ENCODE assay signal across 22 cellular contexts in the genomic region with DNA sequence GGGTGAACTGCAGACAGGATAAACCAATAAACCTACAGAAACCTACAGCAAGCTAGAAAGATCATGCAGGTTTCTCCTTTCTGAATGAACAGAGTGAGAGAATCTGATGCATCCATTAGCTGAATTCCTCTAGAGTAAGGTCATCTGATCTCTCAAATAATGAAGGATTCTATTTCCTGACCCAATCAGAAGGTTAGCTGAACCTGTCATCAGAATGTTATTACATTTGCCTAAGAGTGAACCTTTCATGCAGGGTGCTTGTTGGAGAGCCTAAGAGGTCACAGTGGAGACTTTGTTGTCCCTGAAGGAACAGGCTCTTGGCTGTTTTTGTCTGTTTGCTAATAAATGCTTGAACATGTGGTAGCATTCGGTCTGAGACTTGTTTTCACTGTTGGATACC. TPM values are rescaled to one million over a fixed set of nuclear protein-coding genes. Genes with fewer than 3 reads are reported as not detected.
"Had no signal": no experiment of that assay in that cellular context is flagged by ENCODE, and none has a peak within 500 bp of the region (broad histone marks: within the 10 kb centered on the region; RNA-seq: fewer than 3 reads in every experiment).

No MANE protein-coding gene starts in this region.

- DNase-seq: activated CD4-positive, alpha-beta memory T cell treated with anti-CD3 and anti-CD28 coated beads, Interleukin-2, amount 10 ng/mL, durations not matched to agents 7 days and 5 days; activated CD4-positive, alpha-beta T cell treated with anti-CD3 and anti-CD28 coated beads for 1 hour; activated naive CD4-positive, alpha-beta T cell treated with anti-CD3 and anti-CD28 coated beads, Interleukin-2, amount 10 ng/mL, durations not matched to agents 7 days and 5 days; activated T-cell treated with anti-CD3 and anti-CD28 coated beads, Interleukin-2, amount 50 U/mL, for 24 hours; caudate nucleus; cortex of kidney; effector CD4-positive, alpha-beta T cell; glutamatergic neuron; left colon; lower lobe of right lung; midbrain; pancreas; stimulated activated CD4-positive, alpha-beta T cell treated with anti-CD3 and anti-CD28 coated beads, Interleukin-12 subunit alpha, Interleukin-12 subunit beta, amount 100 ng/mL, for 4 hours; stimulated activated CD4-positive, alpha-beta T cell treated with anti-CD3 and anti-CD28 coated beads, Interleukin-2, amount 100 ng/mL, for 24 hours; T-helper 9 cell; upper lobe of right lung had no signal

- H3K36me3 ChIP-seq: lower lobe of right lung, pancreas, thoracic aorta, upper lobe of right lung had no signal

- H3K4me1 ChIP-seq: foreskin keratinocyte, upper lobe of right lung had no signal

- FAIRE-seq: pancreas had no signal

- H3K4me3 ChIP-seq: lower lobe of right lung, pancreas, thoracic aorta, upper lobe of right lung had no signal

- H3K4me3 Mint-ChIP-seq: activated CD4-positive, alpha-beta memory T cell treated with anti-CD3 and anti-CD28 coated beads, Interleukin-2, amount 10 ng/mL, durations not matched to agents 7 days and 5 days; activated naive CD4-positive, alpha-beta T cell treated with anti-CD3 and anti-CD28 coated beads, Interleukin-2, amount 10 ng/mL, durations not matched to agents 7 days and 5 days; activated T-cell treated with anti-CD3 and anti-CD28 coated beads, Interleukin-2, amount 50 U/mL, for 24 hours; neural crest cell; stimulated activated effector memory CD8-positive, alpha-beta T cell treated with anti-CD3 and anti-CD28 coated beads, Interleukin-12 subunit alpha, Interleukin-12 subunit beta, amount 100 ng/mL, for 72 hours had no signal

- ATAC-seq: foreskin keratinocyte, left colon, lower lobe of right lung, upper lobe of right lung had no signal

- H3K9me3 Mint-ChIP-seq: activated CD4-positive, alpha-beta memory T cell treated with anti-CD3 and anti-CD28 coated beads, Interleukin-2, amount 10 ng/mL, durations not matched to agents 7 days and 5 days; activated naive CD4-positive, alpha-beta T cell treated with anti-CD3 and anti-CD28 coated beads, Interleukin-2, amount 10 ng/mL, durations not matched to agents 7 days and 5 days; activated T-cell treated with anti-CD3 and anti-CD28 coated beads, Interleukin-2, amount 50 U/mL, for 24 hours; stimulated activated effector memory CD8-positive, alpha-beta T cell treated with anti-CD3 and anti-CD28 coated beads, Interleukin-12 subunit alpha, Interleukin-12 subunit beta, amount 100 ng/mL, for 72 hours had no signal

- H3K27me3 ChIP-seq: foreskin keratinocyte, pancreas, upper lobe of right lung had no signal

- H3K27ac ChIP-seq: foreskin keratinocyte, lower lobe of right lung, thoracic aorta, upper lobe of right lung had no signal

- H3K4me1 Mint-ChIP-seq: activated CD4-positive, alpha-beta memory T cell treated with anti-CD3 and anti-CD28 coated beads, Interleukin-2, amount 10 ng/mL, durations not matched to agents 7 days and 5 days; activated naive CD4-positive, alpha-beta T cell treated with anti-CD3 and anti-CD28 coated beads, Interleukin-2, amount 10 ng/mL, durations not matched to agents 7 days and 5 days; stimulated activated effector memory CD8-positive, alpha-beta T cell treated with anti-CD3 and anti-CD28 coated beads, Interleukin-12 subunit alpha, Interleukin-12 subunit beta, amount 100 ng/mL, for 72 hours had no signal

- H3K36me3 Mint-ChIP-seq: activated naive CD4-positive, alpha-beta T cell treated with anti-CD3 and anti-CD28 coated beads, Interleukin-2, amount 10 ng/mL, durations not matched to agents 7 days and 5 days; stimulated activated effector memory CD8-positive, alpha-beta T cell treated with anti-CD3 and anti-CD28 coated beads, Interleukin-12 subunit alpha, Interleukin-12 subunit beta, amount 100 ng/mL, for 72 hours had no signal

- H3K27ac Mint-ChIP-seq: activated CD4-positive, alpha-beta memory T cell treated with anti-CD3 and anti-CD28 coated beads, Interleukin-2, amount 10 ng/mL, durations not matched to agents 7 days and 5 days; activated naive CD4-positive, alpha-beta T cell treated with anti-CD3 and anti-CD28 coated beads, Interleukin-2, amount 10 ng/mL, durations not matched to agents 7 days and 5 days; activated T-cell treated with anti-CD3 and anti-CD28 coated beads, Interleukin-2, amount 50 U/mL, for 24 hours; stimulated activated effector memory CD8-positive, alpha-beta T cell treated with anti-CD3 and anti-CD28 coated beads, Interleukin-12 subunit alpha, Interleukin-12 subunit beta, amount 100 ng/mL, for 72 hours had no signal

- H3K9me3 ChIP-seq: lower lobe of right lung, pancreas, thoracic aorta, upper lobe of right lung had no signal

RNA-seq across cellular contexts. Expression of a gene that starts 24.0 kb away (rescaled TPM):
- total RNA-seq: activated CD4-positive, alpha-beta memory T cell treated with anti-CD3 and anti-CD28 coated beads, Interleukin-2, amount 10 ng/mL, durations not matched to agents 7 days and 5 days; foreskin keratinocyte; left colon; lower lobe of right lung; myocyte; neural crest cell; pancreas; thoracic aorta; upper lobe of right lung had no signal
- polyA plus RNA-seq: adipose tissue, foreskin keratinocyte, pancreas had no signal

RNA-seq across cellular contexts. Expression of a gene that starts 57.5 kb away (rescaled TPM):
- total RNA-seq: activated CD4-positive, alpha-beta memory T cell treated with anti-CD3 and anti-CD28 coated beads, Interleukin-2, amount 10 ng/mL, durations not matched to agents 7 days and 5 days; foreskin keratinocyte; left colon; lower lobe of right lung; myocyte; neural crest cell; thoracic aorta; upper lobe of right lung had no signal
- polyA plus RNA-seq: foreskin keratinocyte, pancreas had no signal
